In the genomic region with DNA sequence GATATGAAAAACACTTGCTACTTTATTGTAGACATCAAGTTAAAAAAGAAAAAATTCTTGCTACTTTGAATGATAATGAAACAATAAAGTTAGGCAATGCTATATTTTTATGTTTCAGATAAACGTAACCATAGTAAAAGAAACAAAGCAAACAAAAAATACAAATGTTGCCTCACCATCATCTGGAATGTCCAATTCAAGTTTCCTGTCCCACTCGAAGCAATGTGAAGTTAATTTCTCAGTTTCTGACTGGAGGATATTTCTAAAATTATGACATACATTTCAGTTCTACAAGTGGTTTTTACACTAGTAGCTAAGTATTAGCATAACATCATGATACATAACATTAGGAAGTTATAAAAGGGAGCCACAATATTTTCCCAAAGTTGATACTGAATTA, we compare ENCODE assay signal across 26 cellular contexts.
"Had no signal": no experiment of that assay in that cellular context is flagged by ENCODE, and none has a peak within 500 bp of the region (broad histone marks: within the 10 kb centered on the region; RNA-seq: fewer than 3 reads in every experiment).

No MANE protein-coding gene starts in this region.

- H3K27ac ChIP-seq: esophagus squamous epithelium, heart left ventricle, hepatocyte, neutrophil, parathyroid adenoma, right lobe of liver, suprapubic skin, transverse colon, upper lobe of right lung, uterus had no signal

- H3K27me3 ChIP-seq: esophagus squamous epithelium, heart left ventricle, hepatocyte, neutrophil, right lobe of liver, suprapubic skin, transverse colon, upper lobe of right lung, uterus had no signal

- H3K79me2 ChIP-seq: hepatocyte, parathyroid adenoma had no signal

- H3K4me2 ChIP-seq: hepatocyte had no signal

- H3K36me3 ChIP-seq: esophagus squamous epithelium, right lobe of liver, suprapubic skin, transverse colon, upper lobe of right lung, uterus had no signal

- H3K9me3 ChIP-seq: esophagus squamous epithelium, heart left ventricle, mucosa of descending colon, neutrophil, right lobe of liver, suprapubic skin, transverse colon, upper lobe of right lung, uterus had no signal

- H3K9ac ChIP-seq: parathyroid adenoma had no signal

- H3K4me1 ChIP-seq: esophagus squamous epithelium, heart left ventricle, parathyroid adenoma, right lobe of liver, suprapubic skin, transverse colon, upper lobe of right lung, uterus had no signal

- H2AFZ ChIP-seq: hepatocyte, parathyroid adenoma had no signal

- H3K4me3 ChIP-seq: esophagus squamous epithelium, heart left ventricle, hepatocyte, lung, mucosa of descending colon, right lobe of liver, suprapubic skin, transverse colon, upper lobe of right lung, uterus had no signal

- DNase-seq: cortex of kidney; effector memory CD8-positive, alpha-beta T cell; erythroblast; esophagus squamous epithelium; foreskin melanocyte; heart left ventricle; kidney; mesenchymal stem cell; mucosa of descending colon; naive B cell; right lobe of liver; small intestine; stimulated activated CD4-positive, alpha-beta T cell treated with anti-CD3 and anti-CD28 coated beads, Interleukin-12 subunit alpha, Interleukin-12 subunit beta, amount 100 ng/mL, for 4 hours; stimulated activated CD4-positive, alpha-beta T cell treated with anti-CD3 and anti-CD28 coated beads, Interleukin-1b, Interleukin-23, amount 100 ng/mL, for 48 hours; stimulated activated CD4-positive, alpha-beta T cell treated with anti-CD3 and anti-CD28 coated beads, Interleukin-4, amount 100 ng/mL, for 1 hour; stimulated activated CD8-positive, alpha-beta memory T cell treated with anti-CD3 and anti-CD28 coated beads, Interleukin-4, amount 100 ng/mL, for 48 hours; stimulated activated naive CD4-positive, alpha-beta T cell; stimulated activated naive CD8-positive, alpha-beta T cell treated with anti-CD3 and anti-CD28 coated beads, Interleukin-15, amount 100 ng/mL, for 72 hours; transverse colon; upper lobe of right lung; uterus had no signal
